ENCODE assay signal across 1 cellular context in the genomic region with DNA sequence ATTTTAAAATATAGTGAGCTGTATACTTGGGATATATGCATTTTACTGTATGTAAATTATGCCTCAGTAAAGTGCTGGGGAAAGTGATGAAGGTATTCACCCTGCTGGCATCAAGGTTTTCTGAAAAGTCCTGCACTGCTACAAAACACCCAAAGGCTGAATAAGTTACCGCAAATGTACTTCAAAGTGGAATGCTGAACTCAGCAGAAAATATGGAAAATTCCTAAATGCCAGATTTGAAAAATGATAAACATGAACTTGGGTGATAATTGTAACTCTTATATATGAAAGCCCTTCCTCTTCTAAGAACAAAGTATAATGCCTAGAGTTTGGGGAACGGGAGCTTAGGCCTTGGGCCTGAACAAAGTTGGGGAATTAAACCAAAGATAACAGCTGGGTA.
TF ChIP-seq lines count a peak whose summit lies in the region.

No MANE protein-coding gene starts in this region.

TF ChIP-seq in HepG2, 621 proteins besides CTCF, POLR2A, EP300 and RAD21 (continued from another document):
- TF ChIP-seq ZNF124 (CRISPR knock-in tag; IDR thresholded peaks at IDR 0.05), result no peak
- TF ChIP-seq, protein P1, sequence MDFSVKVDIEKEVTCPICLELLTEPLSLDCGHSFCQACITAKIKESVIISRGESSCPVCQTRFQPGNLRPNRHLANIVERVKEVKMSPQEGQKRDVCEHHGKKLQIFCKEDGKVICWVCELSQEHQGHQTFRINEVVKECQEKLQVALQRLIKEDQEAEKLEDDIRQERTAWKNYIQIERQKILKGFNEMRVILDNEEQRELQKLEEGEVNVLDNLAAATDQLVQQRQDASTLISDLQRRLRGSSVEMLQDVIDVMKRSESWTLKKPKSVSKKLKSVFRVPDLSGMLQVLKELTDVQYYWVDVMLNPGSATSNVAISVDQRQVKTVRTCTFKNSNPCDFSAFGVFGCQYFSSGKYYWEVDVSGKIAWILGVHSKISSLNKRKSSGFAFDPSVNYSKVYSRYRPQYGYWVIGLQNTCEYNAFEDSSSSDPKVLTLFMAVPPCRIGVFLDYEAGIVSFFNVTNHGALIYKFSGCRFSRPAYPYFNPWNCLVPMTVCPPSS (IDR thresholded peaks at IDR 0.05), result no peak
- no peak for TF ChIP-seq ZNF263 (CRISPR knock-in tag; IDR thresholded peaks at IDR 0.05)
- no peak for TF ChIP-seq RXRA (CRISPR knock-in tag; IDR thresholded peaks at IDR 0.05)
- TF ChIP-seq ZFP41 (CRISPR knock-in tag; IDR thresholded peaks at IDR 0.05; ENCODE audit: borderline replicate concordance), result no peak
- TF ChIP-seq, protein P2, sequence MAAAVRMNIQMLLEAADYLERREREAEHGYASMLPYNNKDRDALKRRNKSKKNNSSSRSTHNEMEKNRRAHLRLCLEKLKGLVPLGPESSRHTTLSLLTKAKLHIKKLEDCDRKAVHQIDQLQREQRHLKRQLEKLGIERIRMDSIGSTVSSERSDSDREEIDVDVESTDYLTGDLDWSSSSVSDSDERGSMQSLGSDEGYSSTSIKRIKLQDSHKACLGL (CRISPR knock-in tag; IDR thresholded peaks at IDR 0.05), result no peak
- no peak for TF ChIP-seq ZNF614 (CRISPR knock-in tag; IDR thresholded peaks at IDR 0.05; ENCODE audit: borderline replicate concordance)
- no peak for TF ChIP-seq NCOA2 (CRISPR knock-in tag; IDR thresholded peaks at IDR 0.05)
